Comparison of ENCODE assay signal across 30 cellular contexts in genomic region chr4:111045992-111046391, GRCh38.
DNase-seq lines count a peak whose midpoint lies in the region; ATAC-seq, FAIRE-seq and TF ChIP-seq lines count a peak whose summit lies in the region.
"Had no signal": no experiment of that assay in that cellular context is flagged by ENCODE, and none has a peak within 500 bp of the region (broad histone marks: within the 10 kb centered on the region; RNA-seq: fewer than 3 reads in every experiment).

No MANE protein-coding gene starts in this region.

- peaks cover 31% of the 10 kb centered on the region for H3K9me3 Mint-ChIP-seq in T-helper 2 cell treated with Interferon-gamma antibody and Interleukin-4, amounts not matched to agents 5 μg/mL and 100 μg/mL, for 36 hours
- H3K9me3 Mint-ChIP-seq in naive thymus-derived CD8-positive, alpha-beta T cell: peaks cover 2 to 38% (median 9%) of the 10 kb centered on the region in 9 donors
- H3K9me3 Mint-ChIP-seq: activated naive CD4-positive, alpha-beta T cell treated with anti-CD3 and anti-CD28 coated beads, Interleukin-2, amount 50 U/mL, for 24 hours had no signal

- no peaks in the 10 kb centered on the region for H3K27me3 Mint-ChIP-seq in T-helper 2 cell treated with Interferon-gamma antibody and Interleukin-4, amounts not matched to agents 5 μg/mL and 100 μg/mL, for 36 hours (ENCODE audit: low read depth)
- no peaks in the 10 kb centered on the region for H3K27me3 Mint-ChIP-seq in naive thymus-derived CD8-positive, alpha-beta T cell
- H3K27me3 Mint-ChIP-seq: activated CD4-positive, alpha-beta T cell treated with anti-CD3 and anti-CD28 coated beads for 36 hours; activated naive CD4-positive, alpha-beta T cell treated with anti-CD3 and anti-CD28 coated beads, Interleukin-2, amount 50 U/mL, for 24 hours; CD4-positive, alpha-beta memory T cell; stimulated activated naive CD8-positive, alpha-beta T cell treated with anti-CD3 and anti-CD28 coated beads, Interleukin-15, amount 100 ng/mL, for 72 hours had no signal

- FAIRE-seq in H54 (lab: Jason Lieb, UNC): no peak
- FAIRE-seq: bronchial epithelial cell, GM12892 had no signal

- no peaks in the 10 kb centered on the region for H4K20me1 ChIP-seq in OCI-LY7 (ENCODE audit: insufficient read depth, low read length)

- H3K4me1 Mint-ChIP-seq in T-helper 2 cell treated with Interferon-gamma antibody and Interleukin-4, amounts not matched to agents 5 μg/mL and 100 μg/mL, for 36 hours (ENCODE audit: low read depth): no peaks in the 10 kb centered on the region
- no peaks in the 10 kb centered on the region for H3K4me1 Mint-ChIP-seq in naive thymus-derived CD8-positive, alpha-beta T cell
- H3K4me1 Mint-ChIP-seq: activated CD4-positive, alpha-beta T cell treated with anti-CD3 and anti-CD28 coated beads for 36 hours; activated naive CD4-positive, alpha-beta T cell treated with anti-CD3 and anti-CD28 coated beads, Interleukin-2, amount 50 U/mL, for 24 hours; CD4-positive, alpha-beta memory T cell; stimulated activated naive CD8-positive, alpha-beta T cell treated with anti-CD3 and anti-CD28 coated beads, Interleukin-15, amount 100 ng/mL, for 72 hours had no signal

- DNase-seq in OCI-LY7 (ENCODE audit: low spot score) (no peak), epithelial cell of proximal tubule (ENCODE audit: low read depth) (no peak), H54 (ENCODE audit: insufficient read length, low spot score) (no peak)
- no peak for DNase-seq in T-helper 2 cell treated with Interferon-gamma antibody and Interleukin-4, amounts not matched to agents 5 μg/mL and 100 μg/mL, for 36 hours (ENCODE audit: low spot score)
- DNase-seq in naive thymus-derived CD8-positive, alpha-beta T cell: no peak
- DNase-seq: activated CD4-positive, alpha-beta T cell treated with anti-CD3 and anti-CD28 coated beads for 36 hours; activated CD8-positive, alpha-beta T cell treated with anti-CD3 and anti-CD28 coated beads, Interleukin-2, amount 10 ng/mL, durations not matched to agents 7 days and 5 days; amygdala; CD4-positive, alpha-beta memory T cell; HCEC 1CT; islet precursor cell; left ventricle myocardium inferior; mesenchymal stem cell; NCI-H1105; NCI-H1930; NCI-H526 treated with DMSO at 0.1 percent for 48 hours; NK-92 treated with Interleukin-12 subunit alpha and Interleukin-12 subunit beta, amount 100 ng/mL, for 24 hours; SHP77 treated with DMSO at 0.1 percent for 48 hours; stimulated activated naive CD8-positive, alpha-beta T cell treated with anti-CD3 and anti-CD28 coated beads, Interleukin-15, amount 100 ng/mL, for 72 hours had no signal

- H2AFZ ChIP-seq in OCI-LY7 (ENCODE audit: low read length): no peak overlapping the region

- H3K4me3 Mint-ChIP-seq in T-helper 2 cell treated with Interferon-gamma antibody and Interleukin-4, amounts not matched to agents 5 μg/mL and 100 μg/mL, for 36 hours: no peak overlapping the region
- no peak overlapping the region for H3K4me3 Mint-ChIP-seq in naive thymus-derived CD8-positive, alpha-beta T cell
- H3K4me3 Mint-ChIP-seq: activated CD4-positive, alpha-beta T cell treated with anti-CD3 and anti-CD28 coated beads for 36 hours; activated CD8-positive, alpha-beta T cell treated with anti-CD3 and anti-CD28 coated beads, Interleukin-2, amount 10 ng/mL, durations not matched to agents 7 days and 5 days; activated naive CD4-positive, alpha-beta T cell treated with anti-CD3 and anti-CD28 coated beads, Interleukin-2, amount 50 U/mL, for 24 hours; CD4-positive, alpha-beta memory T cell; stimulated activated naive CD8-positive, alpha-beta T cell treated with anti-CD3 and anti-CD28 coated beads, Interleukin-15, amount 100 ng/mL, for 72 hours had no signal

- H3K36me3 Mint-ChIP-seq in T-helper 2 cell treated with Interferon-gamma antibody and Interleukin-4, amounts not matched to agents 5 μg/mL and 100 μg/mL, for 36 hours (ENCODE audit: low read depth): no peaks in the 10 kb centered on the region
- H3K36me3 Mint-ChIP-seq in naive thymus-derived CD8-positive, alpha-beta T cell: no peaks in the 10 kb centered on the region
- H3K36me3 Mint-ChIP-seq: activated naive CD4-positive, alpha-beta T cell treated with anti-CD3 and anti-CD28 coated beads, Interleukin-2, amount 50 U/mL, for 24 hours; CD4-positive, alpha-beta memory T cell had no signal

- H3K4me1 ChIP-seq in OCI-LY7 (ENCODE audit: insufficient read depth, low read length, poor library complexity, severe bottlenecking): no peaks in the 10 kb centered on the region
- H3K4me1 ChIP-seq: left ventricle myocardium inferior, vagina had no signal

- no peak for ATAC-seq in naive thymus-derived CD8-positive, alpha-beta T cell
- ATAC-seq in HG02885 (IDR thresholded peaks at IDR 0.05; ENCODE audit: poor library complexity, unreplicated experiment): no peak
- ATAC-seq: activated CD4-positive, alpha-beta T cell treated with anti-CD3 and anti-CD28 coated beads for 36 hours; activated CD8-positive, alpha-beta T cell treated with anti-CD3 and anti-CD28 coated beads, Interleukin-2, amount 10 ng/mL, durations not matched to agents 7 days and 5 days; Panc1; sciatic nerve; stimulated activated naive CD8-positive, alpha-beta T cell treated with anti-CD3 and anti-CD28 coated beads, Interleukin-15, amount 100 ng/mL, for 72 hours had no signal

- no peaks in the 10 kb centered on the region for H3K36me3 ChIP-seq in OCI-LY7 (ENCODE audit: insufficient read depth, low read length)
- H3K36me3 ChIP-seq: left ventricle myocardium inferior, vagina had no signal

- H3K4me3 ChIP-seq in OCI-LY7 (ENCODE audit: low read depth, low read length, poor library complexity, severe bottlenecking): no peak overlapping the region
- no peak overlapping the region for H3K4me3 ChIP-seq in epithelial cell of proximal tubule (ENCODE audit: low read depth, low read length)
- H3K4me3 ChIP-seq: left ventricle myocardium inferior, vagina had no signal

- TF ChIP-seq CTCF in 22Rv1 (IDR thresholded peaks at IDR 0.05): peak; percentile 15; the same call in 1 of the 2 replicates
- 0 out of 3 replicates have a peak, but pooled peaks have one; percentile 6 for TF ChIP-seq CTCF in GM12872 (IDR thresholded peaks at IDR 0.05; ENCODE audit: insufficient read depth, low read depth, low read length)
- TF ChIP-seq CTCF in OCI-LY7 (conservative IDR thresholded peaks at IDR 0.05; ENCODE audit: low read length): peak; percentile 42
- TF ChIP-seq CTCF in epithelial cell of proximal tubule (conservative IDR thresholded peaks at IDR 0.05; ENCODE audit: low read depth, low read length): peak; percentile 19

- no peak overlapping the region for H3K27ac ChIP-seq in 22Rv1
- H3K27ac ChIP-seq in OCI-LY7 (ENCODE audit: low read depth, low read length, poor library complexity, severe bottlenecking): no peak overlapping the region
- H3K27ac ChIP-seq: epithelial cell of prostate, left ventricle myocardium inferior, vagina had no signal

- no peaks in the 10 kb centered on the region for H3K79me2 ChIP-seq in OCI-LY7 (ENCODE audit: insufficient read depth, low read depth, low read length)

- H3K9me3 ChIP-seq in OCI-LY7 (ENCODE audit: low read length): no peaks in the 10 kb centered on the region
- H3K9me3 ChIP-seq: vagina had no signal

- no peak overlapping the region for H3K4me2 ChIP-seq in OCI-LY7 (ENCODE audit: low read length)

- no peak for TF ChIP-seq POLR2A in H54 (IDR thresholded peaks at IDR 0.05; ENCODE audit: low read depth, low read length)

- H3K9me2 ChIP-seq in OCI-LY7 (ENCODE audit: insufficient read depth, low read length): 0 out of 2 replicates have a peak, but pooled peaks cover 4% of the 10 kb centered on the region

- POLR2A ChIA-PET in OCI-LY7 (lab: Charles Lee): no interaction called here
- POLR2A ChIA-PET in naive thymus-derived CD8-positive, alpha-beta T cell (lab: Charles Lee): no interaction called here

- BruUV-seq in OCI-LY7 (replicated peaks; lab: Mats Ljungman, UMichigan): no TSS peak

- no peak overlapping the region for H3K27ac Mint-ChIP-seq in T-helper 2 cell treated with Interferon-gamma antibody and Interleukin-4, amounts not matched to agents 5 μg/mL and 100 μg/mL, for 36 hours
- no peak overlapping the region for H3K27ac Mint-ChIP-seq in naive thymus-derived CD8-positive, alpha-beta T cell
- H3K27ac Mint-ChIP-seq: activated CD4-positive, alpha-beta T cell treated with anti-CD3 and anti-CD28 coated beads for 36 hours; activated CD8-positive, alpha-beta T cell treated with anti-CD3 and anti-CD28 coated beads, Interleukin-2, amount 10 ng/mL, durations not matched to agents 7 days and 5 days; activated naive CD4-positive, alpha-beta T cell treated with anti-CD3 and anti-CD28 coated beads, Interleukin-2, amount 50 U/mL, for 24 hours; activated T-helper 2 cell treated with anti-CD3 and anti-CD28 coated beads, Interferon-gamma antibody, Interleukin-2, Interleukin-4, amounts not matched to agents 10 μg/mL and 5 μg/mL and 100 μg/mL, durations not matched to agents 14 hours and 24 hours and 36 hours; CD4-positive, alpha-beta memory T cell; stimulated activated naive CD8-positive, alpha-beta T cell treated with anti-CD3 and anti-CD28 coated beads, Interleukin-15, amount 100 ng/mL, for 72 hours had no signal

- intact Hi-C loops in OCI-LY7 (cut with micrococcal nuclease; ENCODE audit: unreplicated experiment): no loop called here

- CTCF ChIA-PET in OCI-LY7 (lab: Charles Lee; ENCODE audit: unreplicated experiment): no interaction called here
